Comparison of ENCODE assay signal across 13 cellular contexts in genomic region chr17:49616086-49616485, GRCh38. TPM values are rescaled to one million over a fixed set of nuclear protein-coding genes. Genes with fewer than 3 reads are reported as not detected.
DNase-seq lines count a peak whose midpoint lies in the region; ATAC-seq and TF ChIP-seq lines count a peak whose summit lies in the region.
"Had no signal": no experiment of that assay in that cellular context is flagged by ENCODE, and none has a peak within 500 bp of the region (broad histone marks: within the 10 kb centered on the region; RNA-seq: fewer than 3 reads in every experiment).

No MANE protein-coding gene starts in this region.

- whole genome bisulfite sequencing in liver: 88% methylated on average over 3 of the region's 3 CpGs

- H3K9ac ChIP-seq in liver (ENCODE audit: low read depth in 1 of 2, low read length in 2 of 2): no peak overlapping the region

- H3K4me3 ChIP-seq in cardiac muscle cell (no peak overlapping the region), liver (ENCODE audit: low read depth in 1 of 3, low read length in 3 of 3) (no peak overlapping the region)
- H3K4me3 ChIP-seq in CD8-positive, alpha-beta T cell (ENCODE audit: low read depth, low read length): no peak overlapping the region
- H3K4me3 ChIP-seq: skin epidermis had no signal

- no peak for TF ChIP-seq RAD21 in liver (IDR thresholded peaks at IDR 0.05)

- TF ChIP-seq CTCF in cardiac muscle cell (IDR thresholded peaks at IDR 0.05; ENCODE audit: low read depth, low read length) (peak; percentile 29), brain (conservative IDR thresholded peaks at IDR 0.05) (no peak), liver (IDR thresholded peaks at IDR 0.05; ENCODE audit: low read depth, low read length, missing input control) (peak; percentile 13)
- TF ChIP-seq CTCF in CD8-positive, alpha-beta T cell (IDR thresholded peaks at IDR 0.05): no peak

- peak overlapping the region; percentile 63 for H3K27ac ChIP-seq in cardiac muscle cell
- H3K27ac ChIP-seq in liver (ENCODE audit: low read depth in 1 of 2, low read length in 2 of 2): no peak overlapping the region
- H3K27ac ChIP-seq in CD8-positive, alpha-beta T cell (ENCODE audit: low read depth, low read length): no peak overlapping the region

- H3K36me3 Mint-ChIP-seq in brain: peaks cover 54% of the 10 kb centered on the region
- H3K36me3 Mint-ChIP-seq in CD8-positive, alpha-beta T cell: peaks cover 81% of the 10 kb centered on the region

- intact Hi-C loops in Right ventricle myocardium inferior (cut with DNase I): loop anchor here (2.0 to 5.0 kb wide), 2 partner anchors 39 to 61 kb away; partner anchors contain the start of gene NXPH3
- intact Hi-C loops in CD8-positive, alpha-beta T cell (cut with DNase I, micrococcal nuclease): no loop called here

- peak in 1 of 2 donors; percentile 15 for DNase-seq in cardiac muscle cell (ENCODE audit: low read depth in 1 of 2, low spot score in 1 of 2)
- no peak for DNase-seq in Right ventricle myocardium inferior (ENCODE audit: missing footprints)
- no peak for DNase-seq in CD8-positive, alpha-beta T cell
- no peak for DNase-seq in stimulated activated CD4-positive, alpha-beta T cell treated with anti-CD3 and anti-CD28 coated beads, Interleukin-1b, Interleukin-23, amount 100 ng/mL, for 48 hours
- DNase-seq: CD4-positive, alpha-beta T cell; HCEC 1CT had no signal

- H3K4me1 ChIP-seq in cardiac muscle cell (ENCODE audit: low read depth) (no peaks in the 10 kb centered on the region), liver (ENCODE audit: control insufficient read depth in 4 of 4, insufficient read depth in 4 of 4, low read length in 3 of 4) (peaks cover 2 to 23% (median 16%) of the 10 kb centered on the region in 4 donors)
- no peaks in the 10 kb centered on the region for H3K4me1 ChIP-seq in CD8-positive, alpha-beta T cell (ENCODE audit: insufficient read depth, low read length)

- ATAC-seq in Right ventricle myocardium inferior (no peak), HG03095 (IDR thresholded peaks at IDR 0.05; ENCODE audit: unreplicated experiment) (no peak), GM18511 (IDR thresholded peaks at IDR 0.05; ENCODE audit: unreplicated experiment) (no peak)
- no peak for ATAC-seq in CD8-positive, alpha-beta T cell

- peak overlapping the region in 4 of 5 experiments; percentile 51 to 92 (median 71) for H3K27ac Mint-ChIP-seq in brain
- no peak overlapping the region for H3K27ac Mint-ChIP-seq in CD8-positive, alpha-beta T cell

- CTCF ChIA-PET in CD8-positive, alpha-beta T cell (lab: Charles Lee): interaction anchor here (1.3 kb wide), 2 partner anchors 80 to 82 kb away, joined by 3 to 4 read pairs; no protein-coding TSS in a partner anchor

- no peaks in the 10 kb centered on the region for H3K9me3 Mint-ChIP-seq in brain
- H3K9me3 Mint-ChIP-seq in CD8-positive, alpha-beta T cell: no peaks in the 10 kb centered on the region
- H3K9me3 Mint-ChIP-seq: CD4-positive, alpha-beta T cell; dendritic cell treated with granulocyte-macrophage colony-stimulating factor and Interleukin-4, amounts not matched to agents 40 ng/mL and 50 ng/mL, for 4 days had no signal

- POLR2A ChIA-PET in CD8-positive, alpha-beta T cell (lab: Charles Lee): no interaction called here

- H3K9me3 ChIP-seq in cardiac muscle cell (ENCODE audit: low read depth): no peaks in the 10 kb centered on the region
- no peaks in the 10 kb centered on the region for H3K9me3 ChIP-seq in liver (ENCODE audit: control insufficient read depth in 4 of 4, low read length in 3 of 4)
- H3K9me3 ChIP-seq in CD8-positive, alpha-beta T cell (ENCODE audit: low read length): no peaks in the 10 kb centered on the region

- H3K4me1 Mint-ChIP-seq in brain: peaks cover 36% of the 10 kb centered on the region
- H3K4me1 Mint-ChIP-seq in CD8-positive, alpha-beta T cell (ENCODE audit: low read depth): peaks cover 18% of the 10 kb centered on the region

- no peaks in the 10 kb centered on the region for H3K27me3 Mint-ChIP-seq in brain
- no peaks in the 10 kb centered on the region for H3K27me3 Mint-ChIP-seq in CD8-positive, alpha-beta T cell (ENCODE audit: low read depth)
- H3K27me3 Mint-ChIP-seq: CD4-positive, alpha-beta T cell; dendritic cell treated with granulocyte-macrophage colony-stimulating factor and Interleukin-4, amounts not matched to agents 40 ng/mL and 50 ng/mL, for 4 days had no signal

- H3K36me3 ChIP-seq in cardiac muscle cell (peaks cover 35% of the 10 kb centered on the region), liver (ENCODE audit: control insufficient read depth in 4 of 4, insufficient read depth in 3 of 4, low read depth in 1 of 4, low read length in 3 of 4) (peaks cover 4 to 29% (median 22%) of the 10 kb centered on the region in 4 donors)
- H3K36me3 ChIP-seq in CD8-positive, alpha-beta T cell (ENCODE audit: insufficient read depth, low read length): peaks cover 32% of the 10 kb centered on the region

- H3K27me3 ChIP-seq in cardiac muscle cell (no peaks in the 10 kb centered on the region), liver (ENCODE audit: control insufficient read depth in 4 of 4, insufficient read depth in 4 of 4, low read length in 3 of 4) (no peaks in the 10 kb centered on the region)
- no peaks in the 10 kb centered on the region for H3K27me3 ChIP-seq in CD8-positive, alpha-beta T cell (ENCODE audit: insufficient read depth, low read length)

- H3K4me3 Mint-ChIP-seq in brain: peak overlapping the region in 1 of 5 experiments; percentile 44
- no peak overlapping the region for H3K4me3 Mint-ChIP-seq in CD8-positive, alpha-beta T cell
- H3K4me3 Mint-ChIP-seq: CD4-positive, alpha-beta T cell; dendritic cell treated with granulocyte-macrophage colony-stimulating factor and Interleukin-4, amounts not matched to agents 40 ng/mL and 50 ng/mL, for 4 days had no signal

TF ChIP-seq in liver, 16 proteins besides CTCF, POLR2A, EP300 and RAD21 (continues in another document):
- TF ChIP-seq EGR1 (IDR thresholded peaks at IDR 0.05; ENCODE audit: low read depth in 2 of 2) (no peak), HNF4G (IDR thresholded peaks at IDR 0.05) (no peak), FOXA1 (IDR thresholded peaks at IDR 0.05) (no peak), RXRA (IDR thresholded peaks at IDR 0.05) (no peak), MAX (IDR thresholded peaks at IDR 0.05) (no peak), REST (IDR thresholded peaks at IDR 0.05) (no peak), FOXA2 (IDR thresholded peaks at IDR 0.05) (no peak), HNF4A (conservative IDR thresholded peaks at IDR 0.05) (no peak), YY1 (IDR thresholded peaks at IDR 0.05) (no peak), ZBTB33 (IDR thresholded peaks at IDR 0.05) (no peak), JUND (IDR thresholded peaks at IDR 0.05) (no peak), TAF1 (conservative IDR thresholded peaks at IDR 0.05) (no peak), SP1 (IDR thresholded peaks at IDR 0.05) (no peak), ATF3 (IDR thresholded peaks at IDR 0.05) (no peak), NR2F2 (IDR thresholded peaks at IDR 0.05) (no peak)

RNA-seq across cellular contexts. Expression of gene NXPH3, which starts 40.4 kb away (rescaled TPM):
- total RNA-seq in cardiac muscle cell (8.1 and 9.0 TPM in 2 replicates), Right ventricle myocardium inferior (4.5 TPM), liver (under 1 TPM in 1 of 2 donors, not detected in 1; 0.17 TPM)
- polyA plus RNA-seq in cardiac muscle cell (2.1 and 3.4 TPM in 2 replicates), brain (ENCODE audit: insufficient read depth, low read depth, low replicate concordance) (5.1 TPM), liver (under 1 TPM in 1 of 2 donors, not detected in 1; 0.22 TPM)
- total RNA-seq in CD8-positive, alpha-beta T cell: not detected
- total RNA-seq: CD4-positive, alpha-beta T cell; T-helper 2 cell treated with Interferon-gamma antibody and Interleukin-4, amounts not matched to agents 100 ng/mL and 5 ng/mL, for 36 hours had no signal

Comparison
In these comparisons a context has a peak if more than half of its experiments do, and no peak if none do; other contexts are left out.
1. CTCF ChIP-seq: peak in cardiac muscle cell (single experiment) and liver (single experiment); none in brain (0 of 2) and CD8-positive, alpha-beta T cell (single experiment).